In genomic region chr4:7042697-7043464, GRCh38 we compare ENCODE assay signal across 1 cellular context.
TF ChIP-seq lines count a peak whose summit lies in the region.

A gene with protein sequence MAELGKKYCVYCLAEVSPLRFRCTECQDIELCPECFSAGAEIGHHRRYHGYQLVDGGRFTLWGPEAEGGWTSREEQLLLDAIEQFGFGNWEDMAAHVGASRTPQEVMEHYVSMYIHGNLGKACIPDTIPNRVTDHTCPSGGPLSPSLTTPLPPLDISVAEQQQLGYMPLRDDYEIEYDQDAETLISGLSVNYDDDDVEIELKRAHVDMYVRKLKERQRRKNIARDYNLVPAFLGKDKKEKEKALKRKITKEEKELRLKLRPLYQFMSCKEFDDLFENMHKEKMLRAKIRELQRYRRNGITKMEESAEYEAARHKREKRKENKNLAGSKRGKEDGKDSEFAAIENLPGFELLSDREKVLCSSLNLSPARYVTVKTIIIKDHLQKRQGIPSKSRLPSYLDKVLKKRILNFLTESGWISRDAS (plus strand): TSS chr4:7043372. CDS start chr4:7043580, 208 bp downstream.

TF ChIP-seq in K562, 482 proteins besides CTCF, POLR2A, EP300 and RAD21 (continued from another document and continues in another):
- TF ChIP-seq ZBTB40 (IDR thresholded peaks at IDR 0.05) (no peak), ZBTB40 (CRISPR knock-in tag; IDR thresholded peaks at IDR 0.05) (no peak), ILF3 (IDR thresholded peaks at IDR 0.05; ENCODE audit: borderline replicate concordance) (no peak), ZNF280B (CRISPR knock-in tag; IDR thresholded peaks at IDR 0.05) (no peak), TOE1 (IDR thresholded peaks at IDR 0.05; ENCODE audit: borderline replicate concordance) (no peak), TOE1 (CRISPR knock-in tag; IDR thresholded peaks at IDR 0.05; ENCODE audit: borderline replicate concordance, low read depth) (no peak), SMARCB1 (IDR thresholded peaks at IDR 0.05; ENCODE audit: insufficient read length, low read depth) (no peak), HNRNPL (IDR thresholded peaks at IDR 0.05; ENCODE audit: low read depth, low read length) (no peak), MXD1 (CRISPR knock-in tag; IDR thresholded peaks at IDR 0.05; ENCODE audit: borderline replicate concordance, poor library complexity, severe bottlenecking) (no peak), RHOXF2B (CRISPR knock-in tag; conservative IDR thresholded peaks at IDR 0.05) (no peak), JUND (IDR thresholded peaks at IDR 0.05; ENCODE audit: borderline replicate concordance, low read depth, low read length) (peak; percentile 26), JUND (tag; IDR thresholded peaks at IDR 0.05; ENCODE audit: borderline replicate concordance, low read depth, low read length) (no peak), CEBPG (CRISPR knock-in tag; IDR thresholded peaks at IDR 0.05) (no peak), CEBPG (tag; conservative IDR thresholded peaks at IDR 0.05 in 1 of 2, IDR thresholded peaks at IDR 0.05 in 1 of 2) (no peak), ASH1L (IDR thresholded peaks at IDR 0.05; ENCODE audit: borderline replicate concordance, low read depth, partially characterized antibody) (peak; percentile 54), SIN3B (IDR thresholded peaks at IDR 0.05; ENCODE audit: low read depth) (no peak), ARID3B (CRISPR knock-in tag; IDR thresholded peaks at IDR 0.05; ENCODE audit: borderline replicate concordance) (0 out of 2 replicates have a peak, but pooled peaks have one; percentile 7), ZBTB26 (CRISPR knock-in tag; IDR thresholded peaks at IDR 0.05) (no peak), ZNF644 (tag; IDR thresholded peaks at IDR 0.05; ENCODE audit: low read depth) (no peak), GABPA (tag; conservative IDR thresholded peaks at IDR 0.05; ENCODE audit: low read depth) (no peak), KAT8 (IDR thresholded peaks at IDR 0.05; ENCODE audit: low read depth) (no peak)
- TF ChIP-seq, protein P1, sequence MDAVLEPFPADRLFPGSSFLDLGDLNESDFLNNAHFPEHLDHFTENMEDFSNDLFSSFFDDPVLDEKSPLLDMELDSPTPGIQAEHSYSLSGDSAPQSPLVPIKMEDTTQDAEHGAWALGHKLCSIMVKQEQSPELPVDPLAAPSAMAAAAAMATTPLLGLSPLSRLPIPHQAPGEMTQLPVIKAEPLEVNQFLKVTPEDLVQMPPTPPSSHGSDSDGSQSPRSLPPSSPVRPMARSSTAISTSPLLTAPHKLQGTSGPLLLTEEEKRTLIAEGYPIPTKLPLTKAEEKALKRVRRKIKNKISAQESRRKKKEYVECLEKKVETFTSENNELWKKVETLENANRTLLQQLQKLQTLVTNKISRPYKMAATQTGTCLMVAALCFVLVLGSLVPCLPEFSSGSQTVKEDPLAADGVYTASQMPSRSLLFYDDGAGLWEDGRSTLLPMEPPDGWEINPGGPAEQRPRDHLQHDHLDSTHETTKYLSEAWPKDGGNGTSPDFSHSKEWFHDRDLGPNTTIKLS (IDR thresholded peaks at IDR 0.05; ENCODE audit: borderline replicate concordance, low read depth), result no peak
- TF ChIP-seq, protein P2, sequence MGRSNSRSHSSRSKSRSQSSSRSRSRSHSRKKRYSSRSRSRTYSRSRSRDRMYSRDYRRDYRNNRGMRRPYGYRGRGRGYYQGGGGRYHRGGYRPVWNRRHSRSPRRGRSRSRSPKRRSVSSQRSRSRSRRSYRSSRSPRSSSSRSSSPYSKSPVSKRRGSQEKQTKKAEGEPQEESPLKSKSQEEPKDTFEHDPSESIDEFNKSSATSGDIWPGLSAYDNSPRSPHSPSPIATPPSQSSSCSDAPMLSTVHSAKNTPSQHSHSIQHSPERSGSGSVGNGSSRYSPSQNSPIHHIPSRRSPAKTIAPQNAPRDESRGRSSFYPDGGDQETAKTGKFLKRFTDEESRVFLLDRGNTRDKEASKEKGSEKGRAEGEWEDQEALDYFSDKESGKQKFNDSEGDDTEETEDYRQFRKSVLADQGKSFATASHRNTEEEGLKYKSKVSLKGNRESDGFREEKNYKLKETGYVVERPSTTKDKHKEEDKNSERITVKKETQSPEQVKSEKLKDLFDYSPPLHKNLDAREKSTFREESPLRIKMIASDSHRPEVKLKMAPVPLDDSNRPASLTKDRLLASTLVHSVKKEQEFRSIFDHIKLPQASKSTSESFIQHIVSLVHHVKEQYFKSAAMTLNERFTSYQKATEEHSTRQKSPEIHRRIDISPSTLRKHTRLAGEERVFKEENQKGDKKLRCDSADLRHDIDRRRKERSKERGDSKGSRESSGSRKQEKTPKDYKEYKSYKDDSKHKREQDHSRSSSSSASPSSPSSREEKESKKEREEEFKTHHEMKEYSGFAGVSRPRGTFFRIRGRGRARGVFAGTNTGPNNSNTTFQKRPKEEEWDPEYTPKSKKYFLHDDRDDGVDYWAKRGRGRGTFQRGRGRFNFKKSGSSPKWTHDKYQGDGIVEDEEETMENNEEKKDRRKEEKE (IDR thresholded peaks at IDR 0.05; ENCODE audit: borderline replicate concordance in 1 of 2, control insufficient read depth in 1 of 2, low read depth in 2 of 2, low read length in 1 of 2), result no peak
- TF ChIP-seq, protein P3, sequence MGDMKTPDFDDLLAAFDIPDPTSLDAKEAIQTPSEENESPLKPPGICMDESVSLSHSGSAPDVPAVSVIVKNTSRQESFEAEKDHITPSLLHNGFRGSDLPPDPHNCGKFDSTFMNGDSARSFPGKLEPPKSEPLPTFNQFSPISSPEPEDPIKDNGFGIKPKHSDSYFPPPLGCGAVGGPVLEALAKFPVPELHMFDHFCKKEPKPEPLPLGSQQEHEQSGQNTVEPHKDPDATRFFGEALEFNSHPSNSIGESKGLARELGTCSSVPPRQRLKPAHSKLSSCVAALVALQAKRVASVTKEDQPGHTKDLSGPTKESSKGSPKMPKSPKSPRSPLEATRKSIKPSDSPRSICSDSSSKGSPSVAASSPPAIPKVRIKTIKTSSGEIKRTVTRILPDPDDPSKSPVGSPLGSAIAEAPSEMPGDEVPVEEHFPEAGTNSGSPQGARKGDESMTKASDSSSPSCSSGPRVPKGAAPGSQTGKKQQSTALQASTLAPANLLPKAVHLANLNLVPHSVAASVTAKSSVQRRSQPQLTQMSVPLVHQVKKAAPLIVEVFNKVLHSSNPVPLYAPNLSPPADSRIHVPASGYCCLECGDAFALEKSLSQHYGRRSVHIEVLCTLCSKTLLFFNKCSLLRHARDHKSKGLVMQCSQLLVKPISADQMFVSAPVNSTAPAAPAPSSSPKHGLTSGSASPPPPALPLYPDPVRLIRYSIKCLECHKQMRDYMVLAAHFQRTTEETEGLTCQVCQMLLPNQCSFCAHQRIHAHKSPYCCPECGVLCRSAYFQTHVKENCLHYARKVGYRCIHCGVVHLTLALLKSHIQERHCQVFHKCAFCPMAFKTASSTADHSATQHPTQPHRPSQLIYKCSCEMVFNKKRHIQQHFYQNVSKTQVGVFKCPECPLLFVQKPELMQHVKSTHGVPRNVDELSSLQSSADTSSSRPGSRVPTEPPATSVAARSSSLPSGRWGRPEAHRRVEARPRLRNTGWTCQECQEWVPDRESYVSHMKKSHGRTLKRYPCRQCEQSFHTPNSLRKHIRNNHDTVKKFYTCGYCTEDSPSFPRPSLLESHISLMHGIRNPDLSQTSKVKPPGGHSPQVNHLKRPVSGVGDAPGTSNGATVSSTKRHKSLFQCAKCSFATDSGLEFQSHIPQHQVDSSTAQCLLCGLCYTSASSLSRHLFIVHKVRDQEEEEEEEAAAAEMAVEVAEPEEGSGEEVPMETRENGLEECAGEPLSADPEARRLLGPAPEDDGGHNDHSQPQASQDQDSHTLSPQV (IDR thresholded peaks at IDR 0.05), result no peak
- TF ChIP-seq, protein P4, sequence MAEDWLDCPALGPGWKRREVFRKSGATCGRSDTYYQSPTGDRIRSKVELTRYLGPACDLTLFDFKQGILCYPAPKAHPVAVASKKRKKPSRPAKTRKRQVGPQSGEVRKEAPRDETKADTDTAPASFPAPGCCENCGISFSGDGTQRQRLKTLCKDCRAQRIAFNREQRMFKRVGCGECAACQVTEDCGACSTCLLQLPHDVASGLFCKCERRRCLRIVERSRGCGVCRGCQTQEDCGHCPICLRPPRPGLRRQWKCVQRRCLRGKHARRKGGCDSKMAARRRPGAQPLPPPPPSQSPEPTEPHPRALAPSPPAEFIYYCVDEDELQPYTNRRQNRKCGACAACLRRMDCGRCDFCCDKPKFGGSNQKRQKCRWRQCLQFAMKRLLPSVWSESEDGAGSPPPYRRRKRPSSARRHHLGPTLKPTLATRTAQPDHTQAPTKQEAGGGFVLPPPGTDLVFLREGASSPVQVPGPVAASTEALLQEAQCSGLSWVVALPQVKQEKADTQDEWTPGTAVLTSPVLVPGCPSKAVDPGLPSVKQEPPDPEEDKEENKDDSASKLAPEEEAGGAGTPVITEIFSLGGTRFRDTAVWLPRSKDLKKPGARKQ (CRISPR knock-in tag; IDR thresholded peaks at IDR 0.05), result no peak
